In the genomic region with DNA sequence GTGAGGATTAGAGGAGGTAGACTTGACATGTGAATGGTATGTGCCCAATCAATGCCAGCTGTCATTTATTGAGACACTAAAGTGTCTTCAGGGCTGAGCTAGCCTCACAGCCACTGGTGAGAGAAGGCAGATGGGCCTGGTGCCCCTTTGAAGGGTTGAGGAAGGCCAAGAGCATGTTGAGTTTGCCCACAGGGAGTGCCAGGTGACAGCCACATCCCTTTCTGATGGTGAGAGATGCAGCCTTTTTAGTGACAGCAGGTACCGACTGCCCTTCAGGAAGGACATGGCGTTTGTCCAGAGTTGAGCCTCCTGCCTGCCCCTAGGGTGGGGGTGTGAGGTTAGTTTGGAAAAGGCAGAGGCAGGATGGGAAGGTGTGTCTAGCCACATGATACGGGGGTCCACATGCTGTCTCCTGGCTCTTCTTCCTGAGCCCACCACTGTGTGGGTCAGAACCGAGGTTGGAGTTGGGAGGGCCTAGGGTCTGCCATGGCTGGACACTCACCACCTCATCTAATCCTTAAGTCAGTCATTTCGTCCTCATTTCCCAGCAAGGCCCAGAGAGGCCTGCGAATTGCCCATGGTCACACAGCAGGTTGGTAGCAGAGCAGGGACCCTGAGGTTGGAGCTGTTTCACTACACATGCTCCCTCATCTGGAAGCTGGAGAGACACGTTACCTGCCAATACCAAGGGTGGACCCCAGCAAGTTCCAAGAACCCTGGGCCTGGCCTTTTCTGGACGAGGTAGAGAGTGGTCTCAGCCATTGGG, we compare ENCODE assay signal across 1 cellular context.
TF ChIP-seq lines count a peak whose summit lies in the region.

No MANE protein-coding gene starts in this region.

TF ChIP-seq in K562, 482 proteins besides CTCF, POLR2A, EP300 and RAD21:
- peak; percentile 45 for TF ChIP-seq RBM25 (IDR thresholded peaks at IDR 0.05; ENCODE audit: low read depth, low read length, severe bottlenecking)
- TF ChIP-seq ZFP36 (IDR thresholded peaks at IDR 0.05; ENCODE audit: low read depth, low read length, partially characterized antibody), result peak; percentile 77
- TF ChIP-seq RHOXF2B (CRISPR knock-in tag; conservative IDR thresholded peaks at IDR 0.05), result no peak
- TF ChIP-seq KDM1A (IDR thresholded peaks at IDR 0.05), result peak; percentile 41; a peak in 2 of 4 replicates
- no peak for TF ChIP-seq U2AF2 (optimal IDR thresholded peaks at IDR 0.05; ENCODE audit: low read depth, low read length)
- TF ChIP-seq BCOR (IDR thresholded peaks at IDR 0.05), result peak; percentile 78; the same call in 1 of the 2 replicates
- TF ChIP-seq POLR2G (IDR thresholded peaks at IDR 0.05; ENCODE audit: low read depth, low read length), result no peak
